Comparison of ENCODE assay signal across 8 cellular contexts in genomic region chr5:35319231-35320002, GRCh38.
DNase-seq lines count a peak whose midpoint lies in the region; ATAC-seq and TF ChIP-seq lines count a peak whose summit lies in the region.

No MANE protein-coding gene starts in this region.

- no peaks in the 10 kb centered on the region for H3K36me3 ChIP-seq in right lobe of liver

- TF ChIP-seq POLR2A in right lobe of liver (IDR thresholded peaks at IDR 0.05), result no peak

- CTCF ChIA-PET in activated CD8-positive, alpha-beta memory T cell treated with anti-CD3 and anti-CD28 coated beads, Interleukin-2, amount 10 ng/mL, durations not matched to agents 7 days and 5 days (lab: Charles Lee), result no interaction called here

- H3K27me3 Mint-ChIP-seq in activated CD8-positive, alpha-beta memory T cell treated with anti-CD3 and anti-CD28 coated beads, Interleukin-2, amount 10 ng/mL, durations not matched to agents 7 days and 5 days, result peaks cover 7% of the 10 kb centered on the region
- H3K27me3 Mint-ChIP-seq in type B pancreatic cell, result no peaks in the 10 kb centered on the region

- H3K36me3 Mint-ChIP-seq in activated CD8-positive, alpha-beta memory T cell treated with anti-CD3 and anti-CD28 coated beads, Interleukin-2, amount 10 ng/mL, durations not matched to agents 7 days and 5 days, result no peaks in the 10 kb centered on the region
- H3K36me3 Mint-ChIP-seq in type B pancreatic cell, result no peaks in the 10 kb centered on the region

- no peak for TF ChIP-seq CTCF in GM10266 (IDR thresholded peaks at IDR 0.05; ENCODE audit: control insufficient read depth, insufficient read depth, low read depth, missing control alignments)
- TF ChIP-seq CTCF in right lobe of liver (IDR thresholded peaks at IDR 0.05), result no peak
- no peak for TF ChIP-seq CTCF in type B pancreatic cell (conservative IDR thresholded peaks at IDR 0.05)

- H3K4me3 ChIP-seq in right lobe of liver, result no peak overlapping the region

- H3K27me3 ChIP-seq in right lobe of liver, result no peaks in the 10 kb centered on the region

- no peak overlapping the region for H3K4me3 Mint-ChIP-seq in activated CD8-positive, alpha-beta memory T cell treated with anti-CD3 and anti-CD28 coated beads, Interleukin-2, amount 10 ng/mL, durations not matched to agents 7 days and 5 days
- H3K4me3 Mint-ChIP-seq in type B pancreatic cell, result no peak overlapping the region

- WGBS in right lobe of liver (ENCODE audit: insufficient coverage, low coverage, low lambda C conversion rate, missing lambda C conversion rate), result 68% methylated on average over 5 of the region's 5 CpGs

- DNase-seq in GM10266 (ENCODE audit: extremely low spot score), result peak; percentile 61
- peak; percentile 22 for DNase-seq in HK-2 (ENCODE audit: unreplicated experiment)
- DNase-seq in activated CD8-positive, alpha-beta memory T cell treated with anti-CD3 and anti-CD28 coated beads, Interleukin-2, amount 10 ng/mL, durations not matched to agents 7 days and 5 days, result peak; percentile 72
- DNase-seq in right lobe of liver, result peak in 2 of 3 donors; percentile 55 to 57
- no peak for DNase-seq in type B pancreatic cell (ENCODE audit: extremely low spot score, unreplicated experiment)
- no peak for DNase-seq in cerebellar cortex (ENCODE audit: low spot score)
- DNase-seq in C1 segment of cervical spinal cord (lab: John Stamatoyannopoulos, UW), result no peak

- peaks cover 14% of the 10 kb centered on the region for H3K4me1 Mint-ChIP-seq in activated CD8-positive, alpha-beta memory T cell treated with anti-CD3 and anti-CD28 coated beads, Interleukin-2, amount 10 ng/mL, durations not matched to agents 7 days and 5 days
- peaks cover 11% of the 10 kb centered on the region for H3K4me1 Mint-ChIP-seq in type B pancreatic cell (ENCODE audit: unreplicated experiment)

- no peaks in the 10 kb centered on the region for H3K9me3 ChIP-seq in right lobe of liver

- H3K4me1 ChIP-seq in right lobe of liver, result no peaks in the 10 kb centered on the region

- H3K27ac ChIP-seq in right lobe of liver, result no peak overlapping the region

- no peak overlapping the region for H3K27ac Mint-ChIP-seq in activated CD8-positive, alpha-beta memory T cell treated with anti-CD3 and anti-CD28 coated beads, Interleukin-2, amount 10 ng/mL, durations not matched to agents 7 days and 5 days
- H3K27ac Mint-ChIP-seq in type B pancreatic cell, result peak overlapping the region; percentile 27

- intact Hi-C loops in right lobe of liver (cut with DNase I), result no loop called here

- H3K9me3 Mint-ChIP-seq in activated CD8-positive, alpha-beta memory T cell treated with anti-CD3 and anti-CD28 coated beads, Interleukin-2, amount 10 ng/mL, durations not matched to agents 7 days and 5 days (ENCODE audit: low read depth), result peaks cover 7% of the 10 kb centered on the region
- peaks cover 4% of the 10 kb centered on the region for H3K9me3 Mint-ChIP-seq in type B pancreatic cell

- ATAC-seq in GM21423 (IDR thresholded peaks at IDR 0.05; ENCODE audit: unreplicated experiment) (peak; percentile 93), right lobe of liver (peak in 3 of 4 donors; percentile 43 to 61 (median 44))
- ATAC-seq in activated CD8-positive, alpha-beta memory T cell treated with anti-CD3 and anti-CD28 coated beads, Interleukin-2, amount 10 ng/mL, durations not matched to agents 7 days and 5 days, result peak; percentile 78

Comparison
In these comparisons a context has a peak if more than half of its experiments do, and no peak if none do; other contexts are left out.
1. DNase-seq: peak in GM10266 (single experiment), HK-2 (single experiment), activated CD8-positive, alpha-beta memory T cell treated with anti-CD3 and anti-CD28 coated beads, Interleukin-2, amount 10 ng/mL, durations not matched to agents 7 days and 5 days (single experiment) and right lobe of liver (2 of 3); none in type B pancreatic cell (single experiment), cerebellar cortex (single experiment) and C1 segment of cervical spinal cord (0 of 14).
2. Peak in every context shown above with its lines, with median percentiles within 50 percentile points of each other: ATAC-seq.